In genomic region chr1:223721658-223722606, GRCh38 we compare ENCODE assay signal across 2 cellular contexts.
A peak's percentile ranks its signal among the peaks of the same experiment; 100 is the strongest.
TF ChIP-seq lines count a peak whose summit lies in the region.

No MANE protein-coding gene starts in this region.

TF ChIP-seq in A549, 52 proteins besides CTCF, POLR2A, EP300 and RAD21:
- TF ChIP-seq ATOH8 (CRISPR knock-in tag; IDR thresholded peaks at IDR 0.05; ENCODE audit: low read depth) (0 out of 2 replicates have a peak, but pooled peaks have one; percentile 21), POLR2AphosphoS2 (conservative IDR thresholded peaks at IDR 0.05; ENCODE audit: low read length) (no peak), FOSB (CRISPR knock-in tag; IDR thresholded peaks at IDR 0.05) (0 out of 2 replicates have a peak, but pooled peaks have one; percentile 54), ELK1 (IDR thresholded peaks at IDR 0.05; ENCODE audit: low read depth, low read length) (no peak), KDM1A (IDR thresholded peaks at IDR 0.05; ENCODE audit: low read depth) (peak; percentile 80; the same call in 1 of the 2 replicates), EHMT2 (IDR thresholded peaks at IDR 0.05; ENCODE audit: low read depth) (no peak), HES2 (IDR thresholded peaks at IDR 0.05) (no peak), HOXB13 (CRISPR knock-in tag; IDR thresholded peaks at IDR 0.05; ENCODE audit: low read depth) (no peak), GATA3 (IDR thresholded peaks at IDR 0.05; ENCODE audit: borderline replicate concordance) (no peak), RCOR1 (IDR thresholded peaks at IDR 0.05; ENCODE audit: low read depth, low read length) (no peak), HDAC2 (IDR thresholded peaks at IDR 0.05) (peak; percentile 74; the same call in 1 of the 2 replicates), SMC3 (IDR thresholded peaks at IDR 0.05) (no peak), ZFP36 (IDR thresholded peaks at IDR 0.05; ENCODE audit: borderline replicate concordance, partially characterized antibody) (no peak)

TF ChIP-seq in endothelial cell of umbilical vein, 7 proteins besides CTCF, POLR2A, EP300 and RAD21:
- TF ChIP-seq GATA2 (IDR thresholded peaks at IDR 0.05; ENCODE audit: insufficient read depth, insufficient read length, low read depth, low read length) (no peak), FOS (IDR thresholded peaks at IDR 0.05; ENCODE audit: borderline replicate concordance, insufficient read depth, low read length) (no peak), POLR2AphosphoS5 (IDR thresholded peaks at IDR 0.05; ENCODE audit: insufficient read depth, low read depth, low read length) (no peak), MYC (IDR thresholded peaks at IDR 0.05; ENCODE audit: low read depth, low read length) (no peak), MAX (IDR thresholded peaks at IDR 0.05; ENCODE audit: insufficient read depth, insufficient read length) (no peak), EZH2 (IDR thresholded peaks at IDR 0.05; ENCODE audit: borderline replicate concordance, low read depth, low read length, severe bottlenecking) (no peak), JUN (IDR thresholded peaks at IDR 0.05; ENCODE audit: borderline replicate concordance, insufficient read depth, insufficient read length, low read depth) (no peak)
